ENCODE assay signal across 8 cellular contexts in genomic region chr22:28882545-28882877, GRCh38. TPM values are rescaled to one million over a fixed set of nuclear protein-coding genes. Genes with fewer than 3 reads are reported as not detected.
A peak's percentile ranks its signal among the peaks of the same experiment; 100 is the strongest.
DNase-seq lines count a peak whose midpoint lies in the region; ATAC-seq and TF ChIP-seq lines count a peak whose summit lies in the region.

No MANE protein-coding gene starts in this region.

- no peaks in the 10 kb centered on the region for H3K36me3 ChIP-seq in breast epithelium
- no peaks in the 10 kb centered on the region for H3K36me3 ChIP-seq in thoracic aorta

- no peaks in the 10 kb centered on the region for H3K9me3 ChIP-seq in breast epithelium
- H3K9me3 ChIP-seq in thoracic aorta: no peaks in the 10 kb centered on the region

- peak overlapping the region; percentile 57 for H3K4me3 ChIP-seq in NB4 (ENCODE audit: low read depth, low read length)
- peak overlapping the region; percentile 57 to 73 (median 66) for H3K4me3 ChIP-seq in breast epithelium
- H3K4me3 ChIP-seq in lower leg skin (ENCODE audit: low read depth, poor library complexity, severe bottlenecking): peak overlapping the region; percentile 54
- H3K4me3 ChIP-seq in thoracic aorta: peak overlapping the region; percentile 89

- ATAC-seq in thoracic aorta (ENCODE audit: insufficient number of reproducible peaks, low FRiP score, low read depth) (no peak), left colon (no peak)

- intact Hi-C loops in breast epithelium (cut with DNase I; ENCODE audit: low total_unique reads) (loop anchor here (5.0 kb wide), 1 partner anchor 1395 kb away; no protein-coding TSS in a partner anchor), lower leg skin (cut with DNase I; ENCODE audit: low total_unique reads) (no loop called here), left colon (cut with DNase I, micrococcal nuclease) (no loop called here)

- TF ChIP-seq CTCF in NB4 (IDR thresholded peaks at IDR 0.05; ENCODE audit: low read depth, low read length) (no peak), breast epithelium (IDR thresholded peaks at IDR 0.05) (no peak), lower leg skin (IDR thresholded peaks at IDR 0.05) (no peak), thoracic aorta (IDR thresholded peaks at IDR 0.05) (no peak)

- DNase-seq in COLO829 (ENCODE audit: low spot score): peak; percentile 21
- peak; percentile 47 for DNase-seq in NB4 (ENCODE audit: low read depth)
- no peak for DNase-seq in breast epithelium (ENCODE audit: low spot score in 2 of 2)
- DNase-seq in lower leg skin (ENCODE audit: low spot score in 2 of 2): peak in 1 of 2 donors; percentile 32
- no peak for DNase-seq in thoracic aorta (ENCODE audit: low spot score)
- no peak for DNase-seq in left colon
- no peak for DNase-seq in kidney tubule cell (ENCODE audit: low spot score)
- no peak for DNase-seq in mucosa of gallbladder (ENCODE audit: low spot score)

- WGBS in lower leg skin, 2 donors: 3 to 10% methylated on average over 5 of the region's 5 CpGs

- H3K27ac ChIP-seq in breast epithelium (peak overlapping the region; percentile 53 to 70), thoracic aorta (peak overlapping the region; percentile 49 to 50)

- H3K27me3 ChIP-seq in breast epithelium (no peaks in the 10 kb centered on the region), thoracic aorta (replicated peaks; ENCODE audit: insufficient read depth) (no peaks in the 10 kb centered on the region)

- peaks cover 3 to 4% of the 10 kb centered on the region in 2 donors for H3K4me1 ChIP-seq in breast epithelium
- H3K4me1 ChIP-seq in thoracic aorta (ENCODE audit: control insufficient read depth in 1 of 2, low read depth in 2 of 2): peaks cover 5 to 30% of the 10 kb centered on the region in 2 donors

- TF ChIP-seq POLR2A in NB4 (IDR thresholded peaks at IDR 0.05; ENCODE audit: extremely low read depth, insufficient read length) (no peak), breast epithelium (IDR thresholded peaks at IDR 0.05) (no peak), lower leg skin (IDR thresholded peaks at IDR 0.05) (no peak)

RNA-seq across cellular contexts. Expression of gene ZNRF3, which starts 0.9 kb away (rescaled TPM):
- total RNA-seq in breast epithelium: 1 to 10 TPM; 6.9 to 7.9 (median 6.9) TPM
- 10 to 100 TPM; 17.2 to 22.8 (median 19.5) TPM for total RNA-seq in lower leg skin
- 10 to 100 TPM; 17.2 to 23.1 TPM for total RNA-seq in thoracic aorta
- 1 to 10 TPM; 6.2 to 7.0 TPM for total RNA-seq in left colon
- 13.6 TPM for total RNA-seq in mucosa of gallbladder

Comparison
In these comparisons a context has a peak if more than half of its experiments do, and no peak if none do; other contexts are left out.
1. DNase-seq: peak in COLO829 (single experiment) and NB4 (single experiment); none in breast epithelium (0 of 2), thoracic aorta (single experiment), left colon (0 of 2), kidney tubule cell (single experiment) and mucosa of gallbladder (single experiment).
2. Peak in every context shown above with its lines, with median percentiles within 50 percentile points of each other: H3K4me3 ChIP-seq.